In the genomic region with DNA sequence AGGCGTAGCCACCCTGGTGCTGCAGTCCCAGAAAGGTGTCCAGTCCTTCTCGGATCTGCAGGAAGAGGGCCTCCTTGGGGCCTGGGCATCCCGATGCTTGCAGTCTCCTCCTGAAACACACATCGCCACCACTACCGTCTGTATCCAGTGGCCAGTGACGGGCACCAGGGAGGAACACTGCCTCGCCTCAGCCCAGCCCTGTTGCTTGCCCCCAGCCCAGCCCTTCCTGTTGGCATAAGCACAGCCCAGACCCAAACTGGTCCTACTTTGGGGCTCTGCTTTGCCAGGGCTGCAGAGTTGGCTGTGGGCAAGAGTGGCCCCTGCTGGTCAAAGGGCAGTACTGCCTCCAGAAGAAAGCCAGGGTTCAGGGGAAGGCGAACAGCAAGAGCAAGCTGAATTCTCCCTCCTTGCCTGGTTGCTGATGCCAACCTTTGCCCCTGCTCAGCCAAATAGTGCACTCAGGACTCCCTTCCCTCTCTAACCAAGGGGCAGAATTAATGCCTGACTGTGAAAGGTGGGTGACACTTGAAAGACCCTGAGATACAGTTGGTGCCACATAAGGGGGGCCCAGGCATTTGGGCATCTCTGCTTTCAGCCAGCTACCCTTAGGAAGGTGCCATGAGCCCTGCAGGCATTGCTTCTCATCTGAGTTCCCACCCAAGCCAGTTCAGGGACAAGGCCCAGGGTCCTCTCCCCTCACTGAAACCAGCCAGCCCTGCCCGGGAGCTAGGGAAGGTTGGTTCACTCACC, we compare ENCODE assay signal across 1 cellular context.
TF ChIP-seq lines count a peak whose summit lies in the region.

No MANE protein-coding gene starts in this region.

TF ChIP-seq in HepG2, 621 proteins besides CTCF, POLR2A, EP300 and RAD21 (continued from another document):
- TF ChIP-seq, protein P1, sequence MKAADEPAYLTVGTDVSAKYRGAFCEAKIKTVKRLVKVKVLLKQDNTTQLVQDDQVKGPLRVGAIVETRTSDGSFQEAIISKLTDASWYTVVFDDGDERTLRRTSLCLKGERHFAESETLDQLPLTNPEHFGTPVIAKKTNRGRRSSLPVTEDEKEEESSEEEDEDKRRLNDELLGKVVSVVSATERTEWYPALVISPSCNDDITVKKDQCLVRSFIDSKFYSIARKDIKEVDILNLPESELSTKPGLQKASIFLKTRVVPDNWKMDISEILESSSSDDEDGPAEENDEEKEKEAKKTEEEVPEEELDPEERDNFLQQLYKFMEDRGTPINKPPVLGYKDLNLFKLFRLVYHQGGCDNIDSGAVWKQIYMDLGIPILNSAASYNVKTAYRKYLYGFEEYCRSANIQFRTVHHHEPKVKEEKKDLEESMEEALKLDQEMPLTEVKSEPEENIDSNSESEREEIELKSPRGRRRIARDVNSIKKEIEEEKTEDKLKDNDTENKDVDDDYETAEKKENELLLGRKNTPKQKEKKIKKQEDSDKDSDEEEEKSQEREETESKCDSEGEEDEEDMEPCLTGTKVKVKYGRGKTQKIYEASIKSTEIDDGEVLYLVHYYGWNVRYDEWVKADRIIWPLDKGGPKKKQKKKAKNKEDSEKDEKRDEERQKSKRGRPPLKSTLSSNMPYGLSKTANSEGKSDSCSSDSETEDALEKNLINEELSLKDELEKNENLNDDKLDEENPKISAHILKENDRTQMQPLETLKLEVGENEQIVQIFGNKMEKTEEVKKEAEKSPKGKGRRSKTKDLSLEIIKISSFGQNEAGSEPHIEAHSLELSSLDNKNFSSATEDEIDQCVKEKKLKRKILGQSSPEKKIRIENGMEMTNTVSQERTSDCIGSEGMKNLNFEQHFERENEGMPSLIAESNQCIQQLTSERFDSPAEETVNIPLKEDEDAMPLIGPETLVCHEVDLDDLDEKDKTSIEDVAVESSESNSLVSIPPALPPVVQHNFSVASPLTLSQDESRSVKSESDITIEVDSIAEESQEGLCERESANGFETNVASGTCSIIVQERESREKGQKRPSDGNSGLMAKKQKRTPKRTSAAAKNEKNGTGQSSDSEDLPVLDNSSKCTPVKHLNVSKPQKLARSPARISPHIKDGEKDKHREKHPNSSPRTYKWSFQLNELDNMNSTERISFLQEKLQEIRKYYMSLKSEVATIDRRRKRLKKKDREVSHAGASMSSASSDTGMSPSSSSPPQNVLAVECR (CRISPR knock-in tag; IDR thresholded peaks at IDR 0.05; ENCODE audit: borderline replicate concordance): peak; percentile 16; the same call in 1 of the 2 replicates
- no peak for TF ChIP-seq SCMH1 (CRISPR knock-in tag; IDR thresholded peaks at IDR 0.05; ENCODE audit: borderline replicate concordance)
- TF ChIP-seq ZNF614 (CRISPR knock-in tag; IDR thresholded peaks at IDR 0.05; ENCODE audit: borderline replicate concordance): 0 out of 2 replicates have a peak, but pooled peaks have one; percentile 22
- TF ChIP-seq SRSF9 (IDR thresholded peaks at IDR 0.05; ENCODE audit: borderline replicate concordance, insufficient read depth, low read depth, low read length, poor library complexity, severe bottlenecking): no peak
- no peak for TF ChIP-seq ZNF30 (CRISPR knock-in tag; IDR thresholded peaks at IDR 0.05)
- TF ChIP-seq ASH2L (IDR thresholded peaks at IDR 0.05; ENCODE audit: insufficient read length, low read depth, low read length): no peak
- TF ChIP-seq, protein P2, sequence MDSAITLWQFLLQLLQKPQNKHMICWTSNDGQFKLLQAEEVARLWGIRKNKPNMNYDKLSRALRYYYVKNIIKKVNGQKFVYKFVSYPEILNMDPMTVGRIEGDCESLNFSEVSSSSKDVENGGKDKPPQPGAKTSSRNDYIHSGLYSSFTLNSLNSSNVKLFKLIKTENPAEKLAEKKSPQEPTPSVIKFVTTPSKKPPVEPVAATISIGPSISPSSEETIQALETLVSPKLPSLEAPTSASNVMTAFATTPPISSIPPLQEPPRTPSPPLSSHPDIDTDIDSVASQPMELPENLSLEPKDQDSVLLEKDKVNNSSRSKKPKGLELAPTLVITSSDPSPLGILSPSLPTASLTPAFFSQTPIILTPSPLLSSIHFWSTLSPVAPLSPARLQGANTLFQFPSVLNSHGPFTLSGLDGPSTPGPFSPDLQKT (CRISPR knock-in tag; IDR thresholded peaks at IDR 0.05; ENCODE audit: borderline replicate concordance): no peak
- peak; percentile 42 for TF ChIP-seq SP4 (CRISPR knock-in tag; IDR thresholded peaks at IDR 0.05)
- TF ChIP-seq NR2C2 (CRISPR knock-in tag; IDR thresholded peaks at IDR 0.05; ENCODE audit: borderline replicate concordance): 0 out of 2 replicates have a peak, but pooled peaks have one; percentile 28
- TF ChIP-seq ZNF296 (CRISPR knock-in tag; conservative IDR thresholded peaks at IDR 0.05): no peak
- TF ChIP-seq ZNF281 (CRISPR knock-in tag; IDR thresholded peaks at IDR 0.05; ENCODE audit: borderline replicate concordance): no peak
- peak; percentile 41 for TF ChIP-seq XRCC5 (optimal IDR thresholded peaks at IDR 0.05; ENCODE audit: low read length)
- 0 out of 2 replicates have a peak, but pooled peaks have one; percentile 32 for TF ChIP-seq ZNF280B (CRISPR knock-in tag; IDR thresholded peaks at IDR 0.05; ENCODE audit: borderline replicate concordance)
- TF ChIP-seq ZNF670 (CRISPR knock-in tag; IDR thresholded peaks at IDR 0.05; ENCODE audit: borderline replicate concordance): no peak
- TF ChIP-seq MXD4 (CRISPR knock-in tag; IDR thresholded peaks at IDR 0.05): 0 out of 2 replicates have a peak, but pooled peaks have one; percentile 24
- no peak for TF ChIP-seq SRF (IDR thresholded peaks at IDR 0.05; ENCODE audit: low read depth, low read length)
- no peak for TF ChIP-seq ZNF121 (CRISPR knock-in tag; IDR thresholded peaks at IDR 0.05)
- no peak for TF ChIP-seq MAZ (IDR thresholded peaks at IDR 0.05; ENCODE audit: borderline replicate concordance, low read depth, low read length)
- TF ChIP-seq MAZ (CRISPR knock-in tag; IDR thresholded peaks at IDR 0.05; ENCODE audit: low read depth): peak; percentile 45; the same call in 1 of the 2 replicates
- TF ChIP-seq RARG (CRISPR knock-in tag; IDR thresholded peaks at IDR 0.05; ENCODE audit: low read depth): no peak
- peak; percentile 65; the same call in 1 of the 2 replicates for TF ChIP-seq ZNF572 (CRISPR knock-in tag; IDR thresholded peaks at IDR 0.05)
- no peak for TF ChIP-seq FOXJ3 (CRISPR knock-in tag; IDR thresholded peaks at IDR 0.05; ENCODE audit: borderline replicate concordance)
- TF ChIP-seq LRRFIP1 (CRISPR knock-in tag; conservative IDR thresholded peaks at IDR 0.05): no peak
- no peak for TF ChIP-seq ZBTB20 (CRISPR knock-in tag; IDR thresholded peaks at IDR 0.05; ENCODE audit: borderline replicate concordance, low read depth)
- TF ChIP-seq THAP11 (CRISPR knock-in tag; IDR thresholded peaks at IDR 0.05): peak; percentile 49; the same call in 1 of the 2 replicates
- TF ChIP-seq, protein P3, sequence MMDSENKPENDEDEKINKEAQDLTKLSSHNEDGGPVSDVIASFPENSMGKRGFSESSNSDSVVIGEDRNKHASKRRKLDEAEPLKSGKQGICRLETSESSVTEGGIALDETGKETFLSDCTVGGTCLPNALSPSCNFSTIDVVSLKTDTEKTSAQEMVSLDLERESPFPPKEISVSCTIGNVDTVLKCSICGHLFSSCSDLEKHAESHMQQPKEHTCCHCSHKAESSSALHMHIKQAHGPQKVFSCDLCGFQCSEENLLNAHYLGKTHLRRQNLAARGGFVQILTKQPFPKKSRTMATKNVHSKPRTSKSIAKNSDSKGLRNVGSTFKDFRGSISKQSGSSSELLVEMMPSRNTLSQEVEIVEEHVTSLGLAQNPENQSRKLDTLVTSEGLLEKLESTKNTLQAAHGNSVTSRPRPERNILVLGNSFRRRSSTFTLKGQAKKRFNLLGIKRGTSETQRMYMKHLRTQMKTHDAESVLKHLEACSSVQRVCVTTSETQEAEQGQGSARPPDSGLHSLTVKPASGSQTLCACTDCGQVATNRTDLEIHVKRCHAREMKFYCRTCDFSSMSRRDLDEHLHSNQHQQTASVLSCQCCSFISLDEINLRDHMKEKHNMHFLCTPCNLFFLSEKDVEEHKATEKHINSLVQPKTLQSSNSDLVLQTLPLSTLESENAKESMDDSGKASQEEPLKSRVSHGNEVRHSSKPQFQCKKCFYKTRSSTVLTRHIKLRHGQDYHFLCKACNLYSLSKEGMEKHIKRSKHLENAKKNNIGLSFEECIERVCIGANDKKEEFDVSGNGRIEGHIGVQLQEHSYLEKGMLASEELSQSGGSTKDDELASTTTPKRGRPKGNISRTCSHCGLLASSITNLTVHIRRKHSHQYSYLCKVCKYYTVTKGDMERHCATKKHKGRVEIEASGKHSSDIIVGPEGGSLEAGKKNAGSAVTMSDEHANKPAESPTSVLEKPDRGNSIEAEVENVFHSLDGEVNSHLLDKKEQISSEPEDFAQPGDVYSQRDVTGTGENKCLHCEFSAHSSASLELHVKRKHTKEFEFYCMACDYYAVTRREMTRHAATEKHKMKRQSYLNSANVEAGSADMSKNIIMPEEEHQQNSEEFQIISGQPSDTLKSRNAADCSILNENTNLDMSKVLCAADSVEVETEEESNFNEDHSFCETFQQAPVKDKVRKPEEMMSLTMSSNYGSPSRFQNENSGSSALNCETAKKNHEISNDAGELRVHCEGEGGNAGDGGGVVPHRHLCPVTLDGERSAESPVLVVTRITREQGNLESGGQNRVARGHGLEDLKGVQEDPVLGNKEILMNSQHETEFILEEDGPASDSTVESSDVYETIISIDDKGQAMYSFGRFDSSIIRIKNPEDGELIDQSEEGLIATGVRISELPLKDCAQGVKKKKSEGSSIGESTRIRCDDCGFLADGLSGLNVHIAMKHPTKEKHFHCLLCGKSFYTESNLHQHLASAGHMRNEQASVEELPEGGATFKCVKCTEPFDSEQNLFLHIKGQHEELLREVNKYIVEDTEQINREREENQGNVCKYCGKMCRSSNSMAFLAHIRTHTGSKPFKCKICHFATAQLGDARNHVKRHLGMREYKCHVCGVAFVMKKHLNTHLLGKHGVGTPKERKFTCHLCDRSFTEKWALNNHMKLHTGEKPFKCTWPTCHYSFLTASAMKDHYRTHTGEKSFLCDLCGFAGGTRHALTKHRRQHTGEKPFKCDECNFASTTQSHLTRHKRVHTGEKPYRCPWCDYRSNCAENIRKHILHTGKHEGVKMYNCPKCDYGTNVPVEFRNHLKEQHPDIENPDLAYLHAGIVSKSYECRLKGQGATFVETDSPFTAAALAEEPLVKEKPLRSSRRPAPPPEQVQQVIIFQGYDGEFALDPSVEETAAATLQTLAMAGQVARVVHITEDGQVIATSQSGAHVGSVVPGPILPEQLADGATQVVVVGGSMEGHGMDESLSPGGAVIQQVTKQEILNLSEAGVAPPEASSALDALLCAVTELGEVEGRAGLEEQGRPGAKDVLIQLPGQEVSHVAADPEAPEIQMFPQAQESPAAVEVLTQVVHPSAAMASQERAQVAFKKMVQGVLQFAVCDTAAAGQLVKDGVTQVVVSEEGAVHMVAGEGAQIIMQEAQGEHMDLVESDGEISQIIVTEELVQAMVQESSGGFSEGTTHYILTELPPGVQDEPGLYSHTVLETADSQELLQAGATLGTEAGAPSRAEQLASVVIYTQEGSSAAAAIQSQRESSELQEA (CRISPR knock-in tag; IDR thresholded peaks at IDR 0.05; ENCODE audit: not compliant biosample characterization): peak; percentile 40
